Comparison of ENCODE assay signal across 2 cellular contexts in genomic region chr6:111253999-111254778, GRCh38.
A peak's percentile ranks its signal among the peaks of the same experiment; 100 is the strongest.
TF ChIP-seq lines count a peak whose summit lies in the region.

No MANE protein-coding gene starts in this region.

TF ChIP-seq in IMR-90, 13 proteins besides CTCF, POLR2A, EP300 and RAD21 (continued from another document):
- no peak for TF ChIP-seq RFX5 (IDR thresholded peaks at IDR 0.05; ENCODE audit: low read depth, low read length)
- TF ChIP-seq, protein P1, sequence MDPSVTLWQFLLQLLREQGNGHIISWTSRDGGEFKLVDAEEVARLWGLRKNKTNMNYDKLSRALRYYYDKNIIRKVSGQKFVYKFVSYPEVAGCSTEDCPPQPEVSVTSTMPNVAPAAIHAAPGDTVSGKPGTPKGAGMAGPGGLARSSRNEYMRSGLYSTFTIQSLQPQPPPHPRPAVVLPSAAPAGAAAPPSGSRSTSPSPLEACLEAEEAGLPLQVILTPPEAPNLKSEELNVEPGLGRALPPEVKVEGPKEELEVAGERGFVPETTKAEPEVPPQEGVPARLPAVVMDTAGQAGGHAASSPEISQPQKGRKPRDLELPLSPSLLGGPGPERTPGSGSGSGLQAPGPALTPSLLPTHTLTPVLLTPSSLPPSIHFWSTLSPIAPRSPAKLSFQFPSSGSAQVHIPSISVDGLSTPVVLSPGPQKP (IDR thresholded peaks at IDR 0.05; ENCODE audit: borderline replicate concordance, low read depth, low read length) = no peak

TF ChIP-seq in endothelial cell of umbilical vein, 7 proteins besides CTCF, POLR2A, EP300 and RAD21:
- TF ChIP-seq EZH2 (IDR thresholded peaks at IDR 0.05; ENCODE audit: borderline replicate concordance, low read depth, low read length, severe bottlenecking) = peak; percentile 22
- TF ChIP-seq, protein P2, sequence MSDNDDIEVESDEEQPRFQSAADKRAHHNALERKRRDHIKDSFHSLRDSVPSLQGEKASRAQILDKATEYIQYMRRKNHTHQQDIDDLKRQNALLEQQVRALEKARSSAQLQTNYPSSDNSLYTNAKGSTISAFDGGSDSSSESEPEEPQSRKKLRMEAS (IDR thresholded peaks at IDR 0.05; ENCODE audit: insufficient read depth, insufficient read length) = no peak
- TF ChIP-seq JUN (IDR thresholded peaks at IDR 0.05; ENCODE audit: borderline replicate concordance, insufficient read depth, insufficient read length, low read depth) = no peak
